Comparison of ENCODE assay signal across 12 cellular contexts in genomic region chr17:35807371-35808144, GRCh38. TPM values are rescaled to one million over a fixed set of nuclear protein-coding genes. Genes with fewer than 3 reads are reported as not detected.
DNase-seq lines count a peak whose midpoint lies in the region; ATAC-seq and TF ChIP-seq lines count a peak whose summit lies in the region.
"Had no signal": no experiment of that assay in that cellular context is flagged by ENCODE, and none has a peak within 500 bp of the region (broad histone marks: within the 10 kb centered on the region; RNA-seq: fewer than 3 reads in every experiment).

No MANE protein-coding gene starts in this region.

- peak overlapping the region; percentile 97 for H3K27ac Mint-ChIP-seq in activated CD4-positive, alpha-beta T cell treated with anti-CD3 and anti-CD28 coated beads for 36 hours
- H3K27ac Mint-ChIP-seq in endothelial cell (ENCODE audit: unreplicated experiment) = no peak overlapping the region

- H3K27me3 Mint-ChIP-seq in activated CD4-positive, alpha-beta T cell treated with anti-CD3 and anti-CD28 coated beads for 36 hours = no peaks in the 10 kb centered on the region
- no peaks in the 10 kb centered on the region for H3K27me3 Mint-ChIP-seq in endothelial cell (ENCODE audit: unreplicated experiment)

- no peaks in the 10 kb centered on the region for H3K36me3 ChIP-seq in gastroesophageal sphincter

- H3K4me1 ChIP-seq in gastroesophageal sphincter = peaks cover 0 to 49% (median 13%) of the 10 kb centered on the region in 3 donors

- H3K4me1 Mint-ChIP-seq in activated CD4-positive, alpha-beta T cell treated with anti-CD3 and anti-CD28 coated beads for 36 hours = peaks cover 52% of the 10 kb centered on the region
- peaks cover 44% of the 10 kb centered on the region for H3K4me1 Mint-ChIP-seq in endothelial cell (ENCODE audit: unreplicated experiment)

- H3K4me3 ChIP-seq in gastroesophageal sphincter = no peak overlapping the region

- DNase-seq in activated CD4-positive, alpha-beta T cell treated with anti-CD3 and anti-CD28 coated beads for 36 hours = no peak
- DNase-seq in activated CD4-positive, alpha-beta T cell treated with anti-CD3 and anti-CD28 coated beads for 48 hours = no peak
- DNase-seq in RWPE1 (ENCODE audit: low spot score) = no peak
- DNase-seq in endothelial cell (ENCODE audit: low spot score) = no peak
- DNase-seq in renal cortical epithelial cell (ENCODE audit: low read depth) = peak; percentile 64
- DNase-seq in GM13976 (ENCODE audit: low spot score) = no peak
- DNase-seq in SIG-M5 (lab: John Stamatoyannopoulos, UW) = no peak
- DNase-seq: amniotic stem cell, occipital lobe had no signal

- ATAC-seq in activated CD4-positive, alpha-beta T cell treated with anti-CD3 and anti-CD28 coated beads for 36 hours = no peak
- ATAC-seq in gastroesophageal sphincter = no peak

- no peak for TF ChIP-seq EP300 in gastroesophageal sphincter (IDR thresholded peaks at IDR 0.05)

- 74 to 78% methylated on average over 5 to 7 of the region's 7 CpGs for WGBS in gastroesophageal sphincter (ENCODE audit: low coverage in 1 of 2), 2 donors

- H3K27me3 ChIP-seq in gastroesophageal sphincter = no peaks in the 10 kb centered on the region

- intact Hi-C loops in activated CD4-positive, alpha-beta T cell treated with anti-CD3 and anti-CD28 coated beads for 36 hours (cut with DNase I, micrococcal nuclease) = loop anchor here (2.0 to 10.0 kb wide), 9 partner anchors 269 to 845 kb away; partner anchors contain the start of genes CCT6B (in 1 of the 2), NLE1 (in 1 of the 2), SLFN11 (in 1 of the 2) and SLFN12 (in 1 of the 2)

- H3K9me3 ChIP-seq in gastroesophageal sphincter = no peaks in the 10 kb centered on the region

- peak overlapping the region; percentile 78 for H3K4me3 Mint-ChIP-seq in activated CD4-positive, alpha-beta T cell treated with anti-CD3 and anti-CD28 coated beads for 36 hours
- peak overlapping the region; percentile 21 for H3K4me3 Mint-ChIP-seq in endothelial cell (ENCODE audit: unreplicated experiment)

- CTCF ChIA-PET in activated CD4-positive, alpha-beta T cell treated with anti-CD3 and anti-CD28 coated beads for 36 hours (lab: Charles Lee) = interaction anchor here (0.6 to 6.4 kb wide), 8 partner anchors 13 to 495 kb away, joined by 3 to 123 read pairs (median 6); partner anchors contain the start of genes C17orf50 and MMP28
- CTCF ChIA-PET in RWPE1 (lab: Yijun Ruan, JAX) = interaction anchor here (0.6 to 2.9 kb wide), 6 partner anchors 37 to 208 kb away, joined by 3 to 54 read pairs (median 4); no protein-coding TSS in a partner anchor

- in situ Hi-C loops in GM13976 (cut with MboI; ENCODE audit: low sequenced_read_pairs, unreplicated experiment) = no loop called here

- H3K36me3 Mint-ChIP-seq in activated CD4-positive, alpha-beta T cell treated with anti-CD3 and anti-CD28 coated beads for 36 hours (ENCODE audit: low read depth) = peaks cover 22% of the 10 kb centered on the region
- no peaks in the 10 kb centered on the region for H3K36me3 Mint-ChIP-seq in endothelial cell (ENCODE audit: low read depth, unreplicated experiment)

- TF ChIP-seq CTCF in RWPE1 (conservative IDR thresholded peaks at IDR 0.05; ENCODE audit: low read depth) (no peak), endothelial cell (IDR thresholded peaks at IDR 0.05; ENCODE audit: unreplicated experiment) (no peak), GM13976 (IDR thresholded peaks at IDR 0.05; ENCODE audit: borderline replicate concordance, control extremely low read depth, extremely low read depth, insufficient read depth, missing control alignments) (no peak), gastroesophageal sphincter (IDR thresholded peaks at IDR 0.05) (no peak)

- TF ChIP-seq POLR2A in gastroesophageal sphincter (IDR thresholded peaks at IDR 0.05) = no peak

- no peaks in the 10 kb centered on the region for H3K9me3 Mint-ChIP-seq in activated CD4-positive, alpha-beta T cell treated with anti-CD3 and anti-CD28 coated beads for 36 hours (ENCODE audit: low read depth)
- H3K9me3 Mint-ChIP-seq in endothelial cell (ENCODE audit: unreplicated experiment) = no peaks in the 10 kb centered on the region

- peak overlapping the region; percentile 93 for H3K27ac ChIP-seq in RWPE1
- peak overlapping the region in 2 of 4 donors; percentile 97 to 98 for H3K27ac ChIP-seq in gastroesophageal sphincter

- POLR2A ChIA-PET in activated CD4-positive, alpha-beta T cell treated with anti-CD3 and anti-CD28 coated beads for 36 hours (lab: Charles Lee) = interaction anchor here (0.5 to 3.6 kb wide), 3 partner anchors 9 to 723 kb away, joined by 3 to 37 read pairs (median 4); no protein-coding TSS in a partner anchor
- POLR2A ChIA-PET in RWPE1 (lab: Yijun Ruan, JAX; ENCODE audit: low non-redundant PET) = no interaction called here

RNA-seq across cellular contexts. Expression of gene TAF15, which starts 1.7 kb away (rescaled TPM):
- total RNA-seq in activated CD4-positive, alpha-beta T cell treated with anti-CD3 and anti-CD28 coated beads for 36 hours = 100 to 1,000 TPM; 316 to 330 TPM
- total RNA-seq in endothelial cell (ENCODE audit: unreplicated experiment) (188 TPM), renal cortical epithelial cell (36.8 and 142 TPM in 2 replicates), gastroesophageal sphincter (100 to 1,000 TPM in 2 of 4 donors, 10 to 100 TPM in 2; 58.2 to 144 (median 109) TPM)

RNA-seq across cellular contexts. Expression of gene MMP28, which starts 12.1 kb away (rescaled TPM):
- total RNA-seq in activated CD4-positive, alpha-beta T cell treated with anti-CD3 and anti-CD28 coated beads for 36 hours = under 1 TPM in 1 of 2 experiments, not detected in 1; 0.09 TPM
- 10.6 TPM for total RNA-seq in endothelial cell (ENCODE audit: unreplicated experiment)
- 0.52 and 1.8 TPM in 2 replicates for total RNA-seq in renal cortical epithelial cell
- 100 to 1,000 TPM in 2 of 4 donors, 10 to 100 TPM in 2; 78.4 to 139 (median 97.3) TPM for total RNA-seq in gastroesophageal sphincter
- total RNA-seq: T-helper 1 cell treated with Interleukin-12 subunit alpha and Interleukin-12 subunit beta and Interleukin-4 antibody, amounts not matched to agents 30 ng/mL and 1 ng/mL, for 36 hours had no signal

RNA-seq across cellular contexts. Expression of gene C17orf50, which starts 46.9 kb away (rescaled TPM):
- not detected for total RNA-seq in activated CD4-positive, alpha-beta T cell treated with anti-CD3 and anti-CD28 coated beads for 36 hours
- total RNA-seq in endothelial cell (ENCODE audit: unreplicated experiment) (0.90 TPM), renal cortical epithelial cell (not detected in 2 replicates), gastroesophageal sphincter (not detected)
- total RNA-seq: H4; occipital lobe; T-helper 1 cell treated with Interleukin-12 subunit alpha and Interleukin-12 subunit beta and Interleukin-4 antibody, amounts not matched to agents 30 ng/mL and 1 ng/mL, for 36 hours had no signal

RNA-seq across cellular contexts. Expression of gene GAS2L2, which starts 54.5 kb away (rescaled TPM):
- under 1 TPM in 1 of 2 experiments, not detected in 1; 0.07 TPM for total RNA-seq in activated CD4-positive, alpha-beta T cell treated with anti-CD3 and anti-CD28 coated beads for 36 hours
- total RNA-seq in endothelial cell (ENCODE audit: unreplicated experiment) = 0.10 TPM
- total RNA-seq in renal cortical epithelial cell = 0.05 TPM in 1 of 2 replicates, not detected in the other
- 1 to 10 TPM in 1 of 4 donors, not detected in 3; 1.5 TPM for total RNA-seq in gastroesophageal sphincter
- total RNA-seq: T-helper 1 cell treated with Interleukin-12 subunit alpha and Interleukin-12 subunit beta and Interleukin-4 antibody, amounts not matched to agents 30 ng/mL and 1 ng/mL, for 36 hours had no signal
